Comparison of ENCODE assay signal across 1 cellular context in genomic region chr16:4474192-4474961, GRCh38.
TF ChIP-seq lines count a peak whose summit lies in the region.

Gene NMRAL1, minus strand, starts transcription at chr16:4474625. Its CDS starts 493 bp downstream, at chr16:4474132.

TF ChIP-seq in HepG2, 621 proteins besides CTCF, POLR2A, EP300 and RAD21 (continued from another document and continues in another):
- 0 out of 2 replicates have a peak, but pooled peaks have one; percentile 34 for TF ChIP-seq NAIF1 (CRISPR knock-in tag; IDR thresholded peaks at IDR 0.05; ENCODE audit: borderline replicate concordance)
- TF ChIP-seq DRAP1 (CRISPR knock-in tag; IDR thresholded peaks at IDR 0.05), result peak; percentile 51; the same call in 1 of the 2 replicates
- TF ChIP-seq KDM3A (CRISPR knock-in tag; IDR thresholded peaks at IDR 0.05; ENCODE audit: low read depth), result no peak
- 0 out of 2 replicates have a peak, but pooled peaks have one; percentile 47 for TF ChIP-seq NFYB (CRISPR knock-in tag; IDR thresholded peaks at IDR 0.05)
- TF ChIP-seq ZNF850 (CRISPR knock-in tag; conservative IDR thresholded peaks at IDR 0.05), result no peak
- TF ChIP-seq, protein P1, sequence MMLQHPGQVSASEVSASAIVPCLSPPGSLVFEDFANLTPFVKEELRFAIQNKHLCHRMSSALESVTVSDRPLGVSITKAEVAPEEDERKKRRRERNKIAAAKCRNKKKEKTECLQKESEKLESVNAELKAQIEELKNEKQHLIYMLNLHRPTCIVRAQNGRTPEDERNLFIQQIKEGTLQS (CRISPR knock-in tag; IDR thresholded peaks at IDR 0.05), result 0 out of 2 replicates have a peak, but pooled peaks have one; percentile 16
- no peak for TF ChIP-seq NONO (IDR thresholded peaks at IDR 0.05)
- no peak for TF ChIP-seq NONO (CRISPR knock-in tag; conservative IDR thresholded peaks at IDR 0.05)
- TF ChIP-seq TBX2 (CRISPR knock-in tag; IDR thresholded peaks at IDR 0.05; ENCODE audit: borderline replicate concordance), result no peak; the same call in 1 of the 2 replicates
- no peak for TF ChIP-seq SATB2 (CRISPR knock-in tag; IDR thresholded peaks at IDR 0.05)
- no peak for TF ChIP-seq TMF1 (CRISPR knock-in tag; IDR thresholded peaks at IDR 0.05; ENCODE audit: low read depth)
- peak; percentile 62; the same call in 1 of the 2 replicates for TF ChIP-seq SALL1 (CRISPR knock-in tag; IDR thresholded peaks at IDR 0.05)
- TF ChIP-seq, protein P2, sequence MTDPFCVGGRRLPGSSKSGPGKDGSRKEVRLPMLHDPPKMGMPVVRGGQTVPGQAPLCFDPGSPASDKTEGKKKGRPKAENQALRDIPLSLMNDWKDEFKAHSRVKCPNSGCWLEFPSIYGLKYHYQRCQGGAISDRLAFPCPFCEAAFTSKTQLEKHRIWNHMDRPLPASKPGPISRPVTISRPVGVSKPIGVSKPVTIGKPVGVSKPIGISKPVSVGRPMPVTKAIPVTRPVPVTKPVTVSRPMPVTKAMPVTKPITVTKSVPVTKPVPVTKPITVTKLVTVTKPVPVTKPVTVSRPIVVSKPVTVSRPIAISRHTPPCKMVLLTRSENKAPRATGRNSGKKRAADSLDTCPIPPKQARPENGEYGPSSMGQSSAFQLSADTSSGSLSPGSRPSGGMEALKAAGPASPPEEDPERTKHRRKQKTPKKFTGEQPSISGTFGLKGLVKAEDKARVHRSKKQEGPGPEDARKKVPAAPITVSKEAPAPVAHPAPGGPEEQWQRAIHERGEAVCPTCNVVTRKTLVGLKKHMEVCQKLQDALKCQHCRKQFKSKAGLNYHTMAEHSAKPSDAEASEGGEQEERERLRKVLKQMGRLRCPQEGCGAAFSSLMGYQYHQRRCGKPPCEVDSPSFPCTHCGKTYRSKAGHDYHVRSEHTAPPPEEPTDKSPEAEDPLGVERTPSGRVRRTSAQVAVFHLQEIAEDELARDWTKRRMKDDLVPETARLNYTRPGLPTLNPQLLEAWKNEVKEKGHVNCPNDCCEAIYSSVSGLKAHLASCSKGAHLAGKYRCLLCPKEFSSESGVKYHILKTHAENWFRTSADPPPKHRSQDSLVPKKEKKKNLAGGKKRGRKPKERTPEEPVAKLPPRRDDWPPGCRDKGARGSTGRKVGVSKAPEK (CRISPR knock-in tag; IDR thresholded peaks at IDR 0.05; ENCODE audit: borderline replicate concordance), result no peak
- no peak; the same call in 1 of the 2 replicates for TF ChIP-seq BCL3 (CRISPR knock-in tag; IDR thresholded peaks at IDR 0.05)
- no peak for TF ChIP-seq ZNF577 (CRISPR knock-in tag; IDR thresholded peaks at IDR 0.05; ENCODE audit: borderline replicate concordance, low read depth)
- no peak for TF ChIP-seq ZNF34 (CRISPR knock-in tag; IDR thresholded peaks at IDR 0.05; ENCODE audit: borderline replicate concordance)
- no peak for TF ChIP-seq NFE2L2 (IDR thresholded peaks at IDR 0.05; ENCODE audit: low read length)
- TF ChIP-seq ZNF468 (CRISPR knock-in tag; IDR thresholded peaks at IDR 0.05), result no peak
- no peak for TF ChIP-seq ZNF549 (CRISPR knock-in tag; IDR thresholded peaks at IDR 0.05)
- TF ChIP-seq SNAPC2 (CRISPR knock-in tag; IDR thresholded peaks at IDR 0.05), result no peak
- TF ChIP-seq SMC3 (IDR thresholded peaks at IDR 0.05; ENCODE audit: low read length), result no peak
- TF ChIP-seq, protein P3, sequence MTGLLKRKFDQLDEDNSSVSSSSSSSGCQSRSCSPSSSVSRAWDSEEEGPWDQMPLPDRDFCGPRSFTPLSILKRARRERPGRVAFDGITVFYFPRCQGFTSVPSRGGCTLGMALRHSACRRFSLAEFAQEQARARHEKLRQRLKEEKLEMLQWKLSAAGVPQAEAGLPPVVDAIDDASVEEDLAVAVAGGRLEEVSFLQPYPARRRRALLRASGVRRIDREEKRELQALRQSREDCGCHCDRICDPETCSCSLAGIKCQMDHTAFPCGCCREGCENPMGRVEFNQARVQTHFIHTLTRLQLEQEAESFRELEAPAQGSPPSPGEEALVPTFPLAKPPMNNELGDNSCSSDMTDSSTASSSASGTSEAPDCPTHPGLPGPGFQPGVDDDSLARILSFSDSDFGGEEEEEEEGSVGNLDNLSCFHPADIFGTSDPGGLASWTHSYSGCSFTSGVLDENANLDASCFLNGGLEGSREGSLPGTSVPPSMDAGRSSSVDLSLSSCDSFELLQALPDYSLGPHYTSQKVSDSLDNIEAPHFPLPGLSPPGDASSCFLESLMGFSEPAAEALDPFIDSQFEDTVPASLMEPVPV (CRISPR knock-in tag; IDR thresholded peaks at IDR 0.05), result 0 out of 2 replicates have a peak, but pooled peaks have one; percentile 56
- peak; percentile 51; the same call in 1 of the 2 replicates for TF ChIP-seq FOXA3 (CRISPR knock-in tag; IDR thresholded peaks at IDR 0.05)
- no peak for TF ChIP-seq IRX3 (CRISPR knock-in tag; IDR thresholded peaks at IDR 0.05; ENCODE audit: borderline replicate concordance, low read depth)
- TF ChIP-seq PHF8 (CRISPR knock-in tag; IDR thresholded peaks at IDR 0.05), result peak; percentile 77
- no peak for TF ChIP-seq FOXM1 (CRISPR knock-in tag; IDR thresholded peaks at IDR 0.05)
- TF ChIP-seq, protein P4, sequence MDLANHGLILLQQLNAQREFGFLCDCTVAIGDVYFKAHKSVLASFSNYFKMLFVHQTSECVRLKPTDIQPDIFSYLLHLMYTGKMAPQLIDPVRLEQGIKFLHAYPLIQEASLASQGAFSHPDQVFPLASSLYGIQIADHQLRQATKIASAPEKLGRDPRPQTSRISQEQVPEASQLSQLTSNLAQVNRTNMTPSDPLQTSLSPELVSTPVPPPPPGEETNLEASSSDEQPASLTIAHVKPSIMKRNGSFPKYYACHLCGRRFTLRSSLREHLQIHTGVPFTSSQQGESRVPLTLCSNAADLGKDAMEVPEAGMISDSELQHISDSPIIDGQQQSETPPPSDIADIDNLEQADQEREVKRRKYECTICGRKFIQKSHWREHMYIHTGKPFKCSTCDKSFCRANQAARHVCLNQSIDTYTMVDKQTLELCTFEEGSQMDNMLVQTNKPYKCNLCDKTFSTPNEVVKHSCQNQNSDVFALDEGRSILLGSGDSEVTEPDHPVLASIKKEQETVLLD (CRISPR knock-in tag; IDR thresholded peaks at IDR 0.05; ENCODE audit: low read depth), result no peak
- TF ChIP-seq ZNF382 (CRISPR knock-in tag; IDR thresholded peaks at IDR 0.05; ENCODE audit: borderline replicate concordance), result no peak
- no peak for TF ChIP-seq ZNF484 (CRISPR knock-in tag; IDR thresholded peaks at IDR 0.05; ENCODE audit: borderline replicate concordance, low read depth)
- no peak for TF ChIP-seq ARID2 (CRISPR knock-in tag; IDR thresholded peaks at IDR 0.05; ENCODE audit: borderline replicate concordance)
- no peak for TF ChIP-seq REXO4 (CRISPR knock-in tag; IDR thresholded peaks at IDR 0.05; ENCODE audit: borderline replicate concordance)
- TF ChIP-seq YEATS2 (CRISPR knock-in tag; IDR thresholded peaks at IDR 0.05; ENCODE audit: borderline replicate concordance), result peak; percentile 81; the same call in 1 of the 2 replicates
- TF ChIP-seq ZNF720 (CRISPR knock-in tag; IDR thresholded peaks at IDR 0.05), result no peak
- peak; percentile 38; the same call in 1 of the 2 replicates for TF ChIP-seq SP4 (CRISPR knock-in tag; IDR thresholded peaks at IDR 0.05)
- TF ChIP-seq NFIB (CRISPR knock-in tag; IDR thresholded peaks at IDR 0.05; ENCODE audit: borderline replicate concordance), result no peak
- no peak for TF ChIP-seq NFKBIZ (CRISPR knock-in tag; IDR thresholded peaks at IDR 0.05)
- TF ChIP-seq MAFG (CRISPR knock-in tag; IDR thresholded peaks at IDR 0.05), result no peak
- TF ChIP-seq ZSCAN21 (CRISPR knock-in tag; IDR thresholded peaks at IDR 0.05; ENCODE audit: borderline replicate concordance), result no peak; the same call in 1 of the 2 replicates
- TF ChIP-seq, protein P5, sequence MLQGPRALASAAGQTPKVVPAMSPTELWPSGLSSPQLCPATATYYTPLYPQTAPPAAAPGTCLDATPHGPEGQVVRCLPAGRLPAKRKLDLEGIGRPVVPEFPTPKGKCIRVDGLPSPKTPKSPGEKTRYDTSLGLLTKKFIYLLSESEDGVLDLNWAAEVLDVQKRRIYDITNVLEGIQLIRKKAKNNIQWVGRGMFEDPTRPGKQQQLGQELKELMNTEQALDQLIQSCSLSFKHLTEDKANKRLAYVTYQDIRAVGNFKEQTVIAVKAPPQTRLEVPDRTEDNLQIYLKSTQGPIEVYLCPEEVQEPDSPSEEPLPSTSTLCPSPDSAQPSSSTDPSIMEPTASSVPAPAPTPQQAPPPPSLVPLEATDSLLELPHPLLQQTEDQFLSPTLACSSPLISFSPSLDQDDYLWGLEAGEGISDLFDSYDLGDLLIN (CRISPR knock-in tag; IDR thresholded peaks at IDR 0.05; ENCODE audit: borderline replicate concordance), result no peak
- TF ChIP-seq KDM2A (CRISPR knock-in tag; IDR thresholded peaks at IDR 0.05; ENCODE audit: borderline replicate concordance, low read depth), result peak; percentile 29; the same call in 1 of the 2 replicates
- no peak for TF ChIP-seq ZNF251 (CRISPR knock-in tag; IDR thresholded peaks at IDR 0.05)
- no peak for TF ChIP-seq ZNF354B (CRISPR knock-in tag; IDR thresholded peaks at IDR 0.05)
- no peak for TF ChIP-seq NCOA1 (CRISPR knock-in tag; IDR thresholded peaks at IDR 0.05)
- TF ChIP-seq REPIN1 (CRISPR knock-in tag; IDR thresholded peaks at IDR 0.05; ENCODE audit: borderline replicate concordance, low read depth), result no peak; the same call in 1 of the 2 replicates
- no peak for TF ChIP-seq ZNF749 (CRISPR knock-in tag; IDR thresholded peaks at IDR 0.05; ENCODE audit: borderline replicate concordance)
- no peak for TF ChIP-seq ZNF432 (CRISPR knock-in tag; IDR thresholded peaks at IDR 0.05; ENCODE audit: borderline replicate concordance)
- TF ChIP-seq ZSCAN22 (CRISPR knock-in tag; IDR thresholded peaks at IDR 0.05), result no peak
- TF ChIP-seq ZNF30 (CRISPR knock-in tag; IDR thresholded peaks at IDR 0.05), result no peak
- no peak for TF ChIP-seq CHCHD3 (CRISPR knock-in tag; IDR thresholded peaks at IDR 0.05)
- TF ChIP-seq ZC3H13 (CRISPR knock-in tag; IDR thresholded peaks at IDR 0.05), result no peak
- TF ChIP-seq ZNF564 (CRISPR knock-in tag; IDR thresholded peaks at IDR 0.05), result no peak
- no peak for TF ChIP-seq HDAC2 (CRISPR knock-in tag; IDR thresholded peaks at IDR 0.05)
- no peak for TF ChIP-seq ZNF563 (CRISPR knock-in tag; IDR thresholded peaks at IDR 0.05)
- no peak for TF ChIP-seq ZNF674 (CRISPR knock-in tag; IDR thresholded peaks at IDR 0.05; ENCODE audit: low read depth)
- TF ChIP-seq POLR2AphosphoS5 (IDR thresholded peaks at IDR 0.05; ENCODE audit: low read depth, low read length), result peak; percentile 59; the same call in 1 of the 2 replicates
- TF ChIP-seq TBX3 (IDR thresholded peaks at IDR 0.05; ENCODE audit: borderline replicate concordance), result no peak
- TF ChIP-seq ZNF530 (CRISPR knock-in tag; IDR thresholded peaks at IDR 0.05; ENCODE audit: low read depth), result no peak
- no peak for TF ChIP-seq ZNF652 (CRISPR knock-in tag; IDR thresholded peaks at IDR 0.05; ENCODE audit: borderline replicate concordance, low read depth)
- TF ChIP-seq NCOA5 (CRISPR knock-in tag; IDR thresholded peaks at IDR 0.05), result no peak
- TF ChIP-seq, protein P6, sequence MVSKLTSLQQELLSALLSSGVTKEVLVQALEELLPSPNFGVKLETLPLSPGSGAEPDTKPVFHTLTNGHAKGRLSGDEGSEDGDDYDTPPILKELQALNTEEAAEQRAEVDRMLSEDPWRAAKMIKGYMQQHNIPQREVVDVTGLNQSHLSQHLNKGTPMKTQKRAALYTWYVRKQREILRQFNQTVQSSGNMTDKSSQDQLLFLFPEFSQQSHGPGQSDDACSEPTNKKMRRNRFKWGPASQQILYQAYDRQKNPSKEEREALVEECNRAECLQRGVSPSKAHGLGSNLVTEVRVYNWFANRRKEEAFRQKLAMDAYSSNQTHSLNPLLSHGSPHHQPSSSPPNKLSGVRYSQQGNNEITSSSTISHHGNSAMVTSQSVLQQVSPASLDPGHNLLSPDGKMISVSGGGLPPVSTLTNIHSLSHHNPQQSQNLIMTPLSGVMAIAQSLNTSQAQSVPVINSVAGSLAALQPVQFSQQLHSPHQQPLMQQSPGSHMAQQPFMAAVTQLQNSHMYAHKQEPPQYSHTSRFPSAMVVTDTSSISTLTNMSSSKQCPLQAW (CRISPR knock-in tag; IDR thresholded peaks at IDR 0.05), result no peak
- TF ChIP-seq, protein P7, sequence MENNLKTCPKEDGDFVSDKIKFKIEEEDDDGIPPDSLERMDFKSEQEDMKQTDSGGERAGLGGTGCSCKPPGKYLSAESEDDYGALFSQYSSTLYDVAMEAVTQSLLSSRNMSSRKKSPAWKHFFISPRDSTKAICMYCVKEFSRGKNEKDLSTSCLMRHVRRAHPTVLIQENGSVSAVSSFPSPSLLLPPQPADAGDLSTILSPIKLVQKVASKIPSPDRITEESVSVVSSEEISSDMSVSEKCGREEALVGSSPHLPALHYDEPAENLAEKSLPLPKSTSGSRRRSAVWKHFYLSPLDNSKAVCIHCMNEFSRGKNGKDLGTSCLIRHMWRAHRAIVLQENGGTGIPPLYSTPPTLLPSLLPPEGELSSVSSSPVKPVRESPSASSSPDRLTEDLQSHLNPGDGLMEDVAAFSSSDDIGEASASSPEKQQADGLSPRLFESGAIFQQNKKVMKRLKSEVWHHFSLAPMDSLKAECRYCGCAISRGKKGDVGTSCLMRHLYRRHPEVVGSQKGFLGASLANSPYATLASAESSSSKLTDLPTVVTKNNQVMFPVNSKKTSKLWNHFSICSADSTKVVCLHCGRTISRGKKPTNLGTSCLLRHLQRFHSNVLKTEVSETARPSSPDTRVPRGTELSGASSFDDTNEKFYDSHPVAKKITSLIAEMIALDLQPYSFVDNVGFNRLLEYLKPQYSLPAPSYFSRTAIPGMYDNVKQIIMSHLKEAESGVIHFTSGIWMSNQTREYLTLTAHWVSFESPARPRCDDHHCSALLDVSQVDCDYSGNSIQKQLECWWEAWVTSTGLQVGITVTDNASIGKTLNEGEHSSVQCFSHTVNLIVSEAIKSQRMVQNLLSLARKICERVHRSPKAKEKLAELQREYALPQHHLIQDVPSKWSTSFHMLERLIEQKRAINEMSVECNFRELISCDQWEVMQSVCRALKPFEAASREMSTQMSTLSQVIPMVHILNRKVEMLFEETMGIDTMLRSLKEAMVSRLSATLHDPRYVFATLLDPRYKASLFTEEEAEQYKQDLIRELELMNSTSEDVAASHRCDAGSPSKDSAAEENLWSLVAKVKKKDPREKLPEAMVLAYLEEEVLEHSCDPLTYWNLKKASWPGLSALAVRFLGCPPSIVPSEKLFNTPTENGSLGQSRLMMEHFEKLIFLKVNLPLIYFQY (CRISPR knock-in tag; IDR thresholded peaks at IDR 0.05; ENCODE audit: borderline replicate concordance), result no peak
- no peak for TF ChIP-seq ISX (CRISPR knock-in tag; conservative IDR thresholded peaks at IDR 0.05)
- no peak for TF ChIP-seq SMAD1 (CRISPR knock-in tag; IDR thresholded peaks at IDR 0.05; ENCODE audit: borderline replicate concordance, low read depth)
